In genomic region chr11:109343242-109343641, GRCh38 we compare ENCODE assay signal across 19 cellular contexts.
"Had no signal": no experiment of that assay in that cellular context is flagged by ENCODE, and none has a peak within 500 bp of the region (broad histone marks: within the 10 kb centered on the region; RNA-seq: fewer than 3 reads in every experiment).

No MANE protein-coding gene starts in this region.

- H3K9me3 ChIP-seq: esophagus squamous epithelium, gastroesophageal sphincter, lower lobe of right lung, neutrophil, tibial artery, upper lobe of left lung, uterus had no signal

- ATAC-seq: effector memory CD8-positive, alpha-beta T cell; gastroesophageal sphincter; left lobe of liver; lower lobe of right lung; stimulated activated effector memory CD8-positive, alpha-beta T cell treated with anti-CD3 and anti-CD28 coated beads, Interleukin-12 subunit alpha, Interleukin-12 subunit beta, amount 100 ng/mL, for 72 hours; stimulated activated naive CD8-positive, alpha-beta T cell treated with anti-CD3 and anti-CD28 coated beads, Interleukin-15, Interleukin-2, amounts not matched to agents 100 U/mL and 50 U/mL, for 24 hours had no signal

- H3K27me3 ChIP-seq: esophagus squamous epithelium, gastroesophageal sphincter, hepatocyte, neutrophil, tibial artery, upper lobe of left lung, uterus had no signal

- H3K27ac ChIP-seq: esophagus squamous epithelium, gastroesophageal sphincter, hepatocyte, lower lobe of right lung, neutrophil, tibial artery, upper lobe of left lung, uterus had no signal

- H3K36me3 ChIP-seq: esophagus squamous epithelium, gastroesophageal sphincter, lower lobe of right lung, neutrophil, tibial artery, upper lobe of left lung, uterus had no signal

- H2AFZ ChIP-seq: hepatocyte had no signal

- H3K4me2 ChIP-seq: hepatocyte had no signal

- DNase-seq: cerebellar nuclear complex; effector memory CD8-positive, alpha-beta T cell; esophagus squamous epithelium; foreskin fibroblast; glutamatergic neuron; lower lobe of right lung; mesenchymal stem cell; naive B cell; stimulated activated CD4-positive, alpha-beta T cell treated with anti-CD3 and anti-CD28 coated beads, Interleukin-4, amount 100 ng/mL, for 1 hour; stimulated activated CD8-positive, alpha-beta memory T cell treated with anti-CD3 and anti-CD28 coated beads, Interleukin-4, amount 100 ng/mL, for 48 hours; stimulated activated naive CD8-positive, alpha-beta T cell treated with anti-CD3 and anti-CD28 coated beads, Interleukin-15, Interleukin-2, amounts not matched to agents 100 U/mL and 50 U/mL, for 24 hours; tibial artery; upper lobe of left lung; uterus had no signal

- H3K79me2 ChIP-seq: hepatocyte had no signal

- H3K4me3 ChIP-seq: esophagus squamous epithelium, gastroesophageal sphincter, hepatocyte, lower lobe of right lung, tibial artery, upper lobe of left lung, uterus had no signal

- H3K4me1 ChIP-seq: esophagus squamous epithelium, gastroesophageal sphincter, lower lobe of right lung, tibial artery, upper lobe of left lung, uterus had no signal
